ENCODE assay signal across 1 cellular context in the genomic region with DNA sequence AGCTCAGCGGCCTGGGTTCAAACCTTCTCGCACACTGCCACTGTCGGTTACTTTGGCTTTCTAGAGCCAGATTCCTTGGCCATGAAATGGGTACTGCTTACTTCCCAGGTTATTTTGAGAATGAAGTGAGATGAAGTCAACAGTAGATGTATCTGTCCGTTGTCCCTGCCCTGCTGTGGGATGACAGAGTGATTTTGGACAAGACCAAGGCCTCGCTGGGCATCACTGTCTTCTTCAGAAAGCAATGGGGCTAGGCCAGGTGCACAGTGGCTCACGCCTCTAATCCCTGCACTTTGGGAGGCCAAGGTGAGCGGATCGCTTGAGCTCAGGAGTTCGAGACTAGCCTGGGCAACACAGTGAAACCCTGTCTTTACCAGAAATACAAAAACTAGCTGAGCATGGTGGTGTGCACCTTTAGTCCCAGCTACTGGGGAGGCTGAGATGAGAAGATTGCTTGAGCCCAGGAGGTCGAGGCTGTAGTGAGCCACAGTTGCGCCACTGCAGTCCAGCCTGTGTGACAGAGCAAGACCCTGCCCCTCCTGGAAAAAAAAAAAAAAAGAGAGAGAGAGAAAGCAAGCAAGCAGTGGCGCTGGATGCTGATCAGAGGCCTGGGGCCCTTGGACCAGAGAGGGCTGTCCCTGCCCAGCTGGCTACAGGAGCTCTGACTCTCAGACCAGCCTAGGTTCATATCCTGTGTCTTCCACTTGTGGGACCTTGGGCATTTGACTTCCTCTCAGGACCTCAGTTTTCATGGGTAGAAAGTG.
TF ChIP-seq lines count a peak whose summit lies in the region.

No MANE protein-coding gene starts in this region.

TF ChIP-seq in K562, 482 proteins besides CTCF, POLR2A, EP300 and RAD21 (continued from another document):
- TF ChIP-seq, protein P1, sequence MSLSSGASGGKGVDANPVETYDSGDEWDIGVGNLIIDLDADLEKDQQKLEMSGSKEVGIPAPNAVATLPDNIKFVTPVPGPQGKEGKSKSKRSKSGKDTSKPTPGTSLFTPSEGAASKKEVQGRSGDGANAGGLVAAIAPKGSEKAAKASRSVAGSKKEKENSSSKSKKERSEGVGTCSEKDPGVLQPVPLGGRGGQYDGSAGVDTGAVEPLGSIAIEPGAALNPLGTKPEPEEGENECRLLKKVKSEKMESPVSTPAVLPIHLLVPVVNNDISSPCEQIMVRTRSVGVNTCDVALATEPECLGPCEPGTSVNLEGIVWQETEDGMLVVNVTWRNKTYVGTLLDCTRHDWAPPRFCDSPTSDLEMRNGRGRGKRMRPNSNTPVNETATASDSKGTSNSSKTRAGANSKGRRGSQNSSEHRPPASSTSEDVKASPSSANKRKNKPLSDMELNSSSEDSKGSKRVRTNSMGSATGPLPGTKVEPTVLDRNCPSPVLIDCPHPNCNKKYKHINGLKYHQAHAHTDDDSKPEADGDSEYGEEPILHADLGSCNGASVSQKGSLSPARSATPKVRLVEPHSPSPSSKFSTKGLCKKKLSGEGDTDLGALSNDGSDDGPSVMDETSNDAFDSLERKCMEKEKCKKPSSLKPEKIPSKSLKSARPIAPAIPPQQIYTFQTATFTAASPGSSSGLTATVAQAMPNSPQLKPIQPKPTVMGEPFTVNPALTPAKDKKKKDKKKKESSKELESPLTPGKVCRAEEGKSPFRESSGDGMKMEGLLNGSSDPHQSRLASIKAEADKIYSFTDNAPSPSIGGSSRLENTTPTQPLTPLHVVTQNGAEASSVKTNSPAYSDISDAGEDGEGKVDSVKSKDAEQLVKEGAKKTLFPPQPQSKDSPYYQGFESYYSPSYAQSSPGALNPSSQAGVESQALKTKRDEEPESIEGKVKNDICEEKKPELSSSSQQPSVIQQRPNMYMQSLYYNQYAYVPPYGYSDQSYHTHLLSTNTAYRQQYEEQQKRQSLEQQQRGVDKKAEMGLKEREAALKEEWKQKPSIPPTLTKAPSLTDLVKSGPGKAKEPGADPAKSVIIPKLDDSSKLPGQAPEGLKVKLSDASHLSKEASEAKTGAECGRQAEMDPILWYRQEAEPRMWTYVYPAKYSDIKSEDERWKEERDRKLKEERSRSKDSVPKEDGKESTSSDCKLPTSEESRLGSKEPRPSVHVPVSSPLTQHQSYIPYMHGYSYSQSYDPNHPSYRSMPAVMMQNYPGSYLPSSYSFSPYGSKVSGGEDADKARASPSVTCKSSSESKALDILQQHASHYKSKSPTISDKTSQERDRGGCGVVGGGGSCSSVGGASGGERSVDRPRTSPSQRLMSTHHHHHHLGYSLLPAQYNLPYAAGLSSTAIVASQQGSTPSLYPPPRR (CRISPR knock-in tag; IDR thresholded peaks at IDR 0.05; ENCODE audit: borderline replicate concordance), result no peak
- TF ChIP-seq, protein P2, sequence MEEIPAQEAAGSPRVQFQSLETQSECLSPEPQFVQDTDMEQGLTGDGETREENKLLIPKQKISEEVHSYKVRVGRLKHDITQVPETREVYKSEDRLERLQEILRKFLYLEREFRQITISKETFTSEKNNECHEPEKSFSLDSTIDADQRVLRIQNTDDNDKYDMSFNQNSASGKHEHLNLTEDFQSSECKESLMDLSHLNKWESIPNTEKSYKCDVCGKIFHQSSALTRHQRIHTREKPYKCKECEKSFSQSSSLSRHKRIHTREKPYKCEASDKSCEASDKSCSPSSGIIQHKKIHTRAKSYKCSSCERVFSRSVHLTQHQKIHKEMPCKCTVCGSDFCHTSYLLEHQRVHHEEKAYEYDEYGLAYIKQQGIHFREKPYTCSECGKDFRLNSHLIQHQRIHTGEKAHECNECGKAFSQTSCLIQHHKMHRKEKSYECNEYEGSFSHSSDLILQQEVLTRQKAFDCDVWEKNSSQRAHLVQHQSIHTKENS (CRISPR knock-in tag; IDR thresholded peaks at IDR 0.05), result no peak
- TF ChIP-seq SIX5 (IDR thresholded peaks at IDR 0.05; ENCODE audit: borderline replicate concordance in 1 of 2, insufficient read depth in 1 of 2, low read depth in 1 of 2, low read length in 2 of 2) (no peak), KLF10 (CRISPR knock-in tag; IDR thresholded peaks at IDR 0.05) (no peak), MTA3 (IDR thresholded peaks at IDR 0.05; ENCODE audit: borderline replicate concordance) (0 out of 2 replicates have a peak, but pooled peaks have one; percentile 15), TARDBP (IDR thresholded peaks at IDR 0.05) (no peak), ZNF3 (CRISPR knock-in tag; IDR thresholded peaks at IDR 0.05) (no peak), CEBPG (CRISPR knock-in tag; IDR thresholded peaks at IDR 0.05) (0 out of 2 replicates have a peak, but pooled peaks have one; percentile 7), CEBPG (tag; conservative IDR thresholded peaks at IDR 0.05 in 1 of 2, IDR thresholded peaks at IDR 0.05 in 1 of 2) (no peak), NR2F6 (CRISPR knock-in tag; IDR thresholded peaks at IDR 0.05) (no peak), ZNF41 (CRISPR knock-in tag; conservative IDR thresholded peaks at IDR 0.05) (no peak), ZNF165 (CRISPR knock-in tag; IDR thresholded peaks at IDR 0.05; ENCODE audit: borderline replicate concordance) (no peak)
- TF ChIP-seq, protein P3, sequence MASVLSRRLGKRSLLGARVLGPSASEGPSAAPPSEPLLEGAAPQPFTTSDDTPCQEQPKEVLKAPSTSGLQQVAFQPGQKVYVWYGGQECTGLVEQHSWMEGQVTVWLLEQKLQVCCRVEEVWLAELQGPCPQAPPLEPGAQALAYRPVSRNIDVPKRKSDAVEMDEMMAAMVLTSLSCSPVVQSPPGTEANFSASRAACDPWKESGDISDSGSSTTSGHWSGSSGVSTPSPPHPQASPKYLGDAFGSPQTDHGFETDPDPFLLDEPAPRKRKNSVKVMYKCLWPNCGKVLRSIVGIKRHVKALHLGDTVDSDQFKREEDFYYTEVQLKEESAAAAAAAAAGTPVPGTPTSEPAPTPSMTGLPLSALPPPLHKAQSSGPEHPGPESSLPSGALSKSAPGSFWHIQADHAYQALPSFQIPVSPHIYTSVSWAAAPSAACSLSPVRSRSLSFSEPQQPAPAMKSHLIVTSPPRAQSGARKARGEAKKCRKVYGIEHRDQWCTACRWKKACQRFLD (CRISPR knock-in tag; IDR thresholded peaks at IDR 0.05), result peak; percentile 40; the same call in 1 of the 2 replicates
- TF ChIP-seq, protein P4, sequence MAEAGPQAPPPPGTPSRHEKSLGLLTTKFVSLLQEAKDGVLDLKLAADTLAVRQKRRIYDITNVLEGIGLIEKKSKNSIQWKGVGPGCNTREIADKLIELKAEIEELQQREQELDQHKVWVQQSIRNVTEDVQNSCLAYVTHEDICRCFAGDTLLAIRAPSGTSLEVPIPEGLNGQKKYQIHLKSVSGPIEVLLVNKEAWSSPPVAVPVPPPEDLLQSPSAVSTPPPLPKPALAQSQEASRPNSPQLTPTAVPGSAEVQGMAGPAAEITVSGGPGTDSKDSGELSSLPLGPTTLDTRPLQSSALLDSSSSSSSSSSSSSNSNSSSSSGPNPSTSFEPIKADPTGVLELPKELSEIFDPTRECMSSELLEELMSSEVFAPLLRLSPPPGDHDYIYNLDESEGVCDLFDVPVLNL (CRISPR knock-in tag; IDR thresholded peaks at IDR 0.05; ENCODE audit: low read depth), result no peak
- TF ChIP-seq, protein P5, sequence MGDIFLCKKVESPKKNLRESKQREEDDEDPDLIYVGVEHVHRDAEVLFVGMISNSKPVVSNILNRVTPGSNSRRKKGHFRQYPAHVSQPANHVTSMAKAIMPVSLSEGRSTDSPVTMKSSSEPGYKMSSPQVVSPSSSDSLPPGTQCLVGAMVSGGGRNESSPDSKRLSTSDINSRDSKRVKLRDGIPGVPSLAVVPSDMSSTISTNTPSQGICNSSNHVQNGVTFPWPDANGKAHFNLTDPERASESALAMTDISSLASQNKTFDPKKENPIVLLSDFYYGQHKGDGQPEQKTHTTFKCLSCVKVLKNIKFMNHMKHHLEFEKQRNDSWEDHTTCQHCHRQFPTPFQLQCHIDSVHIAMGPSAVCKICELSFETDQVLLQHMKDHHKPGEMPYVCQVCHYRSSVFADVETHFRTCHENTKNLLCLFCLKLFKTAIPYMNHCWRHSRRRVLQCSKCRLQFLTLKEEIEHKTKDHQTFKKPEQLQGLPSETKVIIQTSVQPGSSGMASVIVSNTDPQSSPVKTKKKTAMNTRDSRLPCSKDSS (IDR thresholded peaks at IDR 0.05; ENCODE audit: low read depth, partially characterized antibody), result no peak
